1 cellular context compared by ENCODE assay signal in the genomic region with DNA sequence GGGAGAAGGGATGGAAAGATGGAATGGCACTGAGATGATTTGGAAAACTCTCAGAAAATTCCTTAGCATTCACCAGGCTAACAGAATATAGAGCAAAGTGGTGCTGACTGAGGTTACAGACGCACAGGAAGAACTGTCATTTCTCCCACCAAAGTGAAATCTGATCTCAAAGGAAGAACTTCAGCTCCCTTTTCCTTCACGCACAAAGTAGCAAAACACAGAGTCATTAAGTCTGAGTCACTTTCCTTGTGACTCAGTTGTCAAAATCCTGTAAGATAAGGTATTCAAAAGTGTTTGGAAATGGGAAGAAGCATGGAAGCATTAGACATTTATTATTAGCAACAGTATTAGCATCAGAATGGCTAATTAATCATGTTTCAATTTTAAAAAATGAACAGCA.
TF ChIP-seq lines count a peak whose summit lies in the region.

No MANE protein-coding gene starts in this region.

TF ChIP-seq in GM23338, 12 proteins besides CTCF, POLR2A, EP300 and RAD21 (continued from another document):
- no peak for TF ChIP-seq ZNF462 (CRISPR knock-in tag; IDR thresholded peaks at IDR 0.05)
- TF ChIP-seq, protein P1, sequence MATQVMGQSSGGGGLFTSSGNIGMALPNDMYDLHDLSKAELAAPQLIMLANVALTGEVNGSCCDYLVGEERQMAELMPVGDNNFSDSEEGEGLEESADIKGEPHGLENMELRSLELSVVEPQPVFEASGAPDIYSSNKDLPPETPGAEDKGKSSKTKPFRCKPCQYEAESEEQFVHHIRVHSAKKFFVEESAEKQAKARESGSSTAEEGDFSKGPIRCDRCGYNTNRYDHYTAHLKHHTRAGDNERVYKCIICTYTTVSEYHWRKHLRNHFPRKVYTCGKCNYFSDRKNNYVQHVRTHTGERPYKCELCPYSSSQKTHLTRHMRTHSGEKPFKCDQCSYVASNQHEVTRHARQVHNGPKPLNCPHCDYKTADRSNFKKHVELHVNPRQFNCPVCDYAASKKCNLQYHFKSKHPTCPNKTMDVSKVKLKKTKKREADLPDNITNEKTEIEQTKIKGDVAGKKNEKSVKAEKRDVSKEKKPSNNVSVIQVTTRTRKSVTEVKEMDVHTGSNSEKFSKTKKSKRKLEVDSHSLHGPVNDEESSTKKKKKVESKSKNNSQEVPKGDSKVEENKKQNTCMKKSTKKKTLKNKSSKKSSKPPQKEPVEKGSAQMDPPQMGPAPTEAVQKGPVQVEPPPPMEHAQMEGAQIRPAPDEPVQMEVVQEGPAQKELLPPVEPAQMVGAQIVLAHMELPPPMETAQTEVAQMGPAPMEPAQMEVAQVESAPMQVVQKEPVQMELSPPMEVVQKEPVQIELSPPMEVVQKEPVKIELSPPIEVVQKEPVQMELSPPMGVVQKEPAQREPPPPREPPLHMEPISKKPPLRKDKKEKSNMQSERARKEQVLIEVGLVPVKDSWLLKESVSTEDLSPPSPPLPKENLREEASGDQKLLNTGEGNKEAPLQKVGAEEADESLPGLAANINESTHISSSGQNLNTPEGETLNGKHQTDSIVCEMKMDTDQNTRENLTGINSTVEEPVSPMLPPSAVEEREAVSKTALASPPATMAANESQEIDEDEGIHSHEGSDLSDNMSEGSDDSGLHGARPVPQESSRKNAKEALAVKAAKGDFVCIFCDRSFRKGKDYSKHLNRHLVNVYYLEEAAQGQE (IDR thresholded peaks at IDR 0.05; ENCODE audit: unreplicated experiment), result no peak
- TF ChIP-seq JUNB (IDR thresholded peaks at IDR 0.05; ENCODE audit: unreplicated experiment), result no peak
- TF ChIP-seq ZNF331 (CRISPR knock-in tag; IDR thresholded peaks at IDR 0.05; ENCODE audit: low read depth), result no peak
- no peak for TF ChIP-seq CREB1 (CRISPR knock-in tag; IDR thresholded peaks at IDR 0.05; ENCODE audit: low read depth)
